ENCODE assay signal across 1 cellular context in genomic region chr18:76401496-76401895, GRCh38.
TF ChIP-seq lines count a peak whose summit lies in the region.

No MANE protein-coding gene starts in this region.

TF ChIP-seq in SK-N-SH, 30 proteins besides CTCF, POLR2A, EP300 and RAD21 (continued from another document):
- no peak for TF ChIP-seq TCF12 (IDR thresholded peaks at IDR 0.05)
